16 cellular contexts compared by ENCODE assay signal in the genomic region with DNA sequence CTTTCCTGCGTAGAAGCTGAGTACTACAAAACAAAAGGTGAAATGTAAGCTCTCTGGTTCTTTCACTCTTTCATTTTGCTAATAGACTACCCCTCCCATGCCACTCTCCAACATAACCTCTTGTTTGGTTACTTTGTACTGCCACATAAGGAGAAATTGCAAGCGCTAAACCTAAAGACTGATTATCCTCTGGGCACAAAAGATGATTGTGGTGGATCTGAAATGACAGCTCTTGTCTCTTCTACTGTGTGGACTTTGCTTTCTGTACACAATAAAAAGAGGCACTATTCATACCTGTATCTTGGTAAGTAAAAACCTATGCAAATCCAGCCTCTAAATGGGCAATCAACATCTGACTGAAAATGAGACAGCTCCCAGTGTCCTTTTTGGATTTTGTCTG. TPM values are rescaled to one million over a fixed set of nuclear protein-coding genes. Genes with fewer than 3 reads are reported as not detected.
DNase-seq lines count a peak whose midpoint lies in the region; ATAC-seq, FAIRE-seq and TF ChIP-seq lines count a peak whose summit lies in the region.
"Had no signal": no experiment of that assay in that cellular context is flagged by ENCODE, and none has a peak within 500 bp of the region (broad histone marks: within the 10 kb centered on the region; RNA-seq: fewer than 3 reads in every experiment).

No MANE protein-coding gene starts in this region.

- no peaks in the 10 kb centered on the region for H3K9me3 ChIP-seq in hepatocyte (ENCODE audit: low read depth)

- no peaks in the 10 kb centered on the region for H3K27me3 ChIP-seq in hepatocyte

- TF ChIP-seq CTCF in 22Rv1 (IDR thresholded peaks at IDR 0.05): no peak
- no peak for TF ChIP-seq CTCF in hepatocyte (IDR thresholded peaks at IDR 0.05; ENCODE audit: poor library complexity)

- peak overlapping the region; percentile 25 for H3K27ac ChIP-seq in 22Rv1
- H3K27ac ChIP-seq in hepatocyte: no peak overlapping the region

- no peak for ATAC-seq in HG02973 (IDR thresholded peaks at IDR 0.05; ENCODE audit: unreplicated experiment)
- ATAC-seq: activated CD4-positive, alpha-beta T cell treated with anti-CD3 and anti-CD28 coated beads for 36 hours had no signal

- no peaks in the 10 kb centered on the region for H4K20me1 ChIP-seq in hepatocyte (ENCODE audit: insufficient read depth, poor library complexity, severe bottlenecking)

- no peak overlapping the region for H2AFZ ChIP-seq in hepatocyte

- H3K9me2 ChIP-seq in hepatocyte (replicated peaks; ENCODE audit: insufficient read depth): no peaks in the 10 kb centered on the region

- H3K4me1 ChIP-seq in hepatocyte (ENCODE audit: insufficient read depth): peaks cover 9% of the 10 kb centered on the region

- DNase-seq in GM19239 (ENCODE audit: insufficient read length, low spot score) (no peak), NCI-H526 (lab: John Stamatoyannopoulos, UW) (peak; percentile 84 to 91), hepatocyte (ENCODE audit: low spot score) (no peak), KG1 (lab: John Stamatoyannopoulos, UW) (no peak), CD1c-positive myeloid dendritic cell (ENCODE audit: extremely low spot score) (no peak), Ammon's horn (ENCODE audit: low spot score) (no peak)
- DNase-seq: activated CD4-positive, alpha-beta T cell treated with anti-CD3 and anti-CD28 coated beads for 36 hours; activated CD8-positive, alpha-beta memory T cell treated with anti-CD3 and anti-CD28 coated beads, Interleukin-2, amount 50 U/mL, for 48 hours; Calu3; effector CD4-positive, alpha-beta T cell; HFFc6; NCI-H1694 treated with DMSO at 0.1 percent for 48 hours; SHP77; T-helper 2 cell had no signal

- H3K79me2 ChIP-seq in hepatocyte: peaks cover 17% of the 10 kb centered on the region

- no peak overlapping the region for H3K4me3 ChIP-seq in hepatocyte

- 74% methylated on average over 2 of the region's 2 CpGs for WGBS in hepatocyte (ENCODE audit: low lambda C conversion rate, missing lambda C conversion rate)

- no peaks in the 10 kb centered on the region for H3K36me3 ChIP-seq in hepatocyte (replicated peaks; ENCODE audit: insufficient read depth, low read depth)

- peak; percentile 61 for FAIRE-seq in GM19239 (lab: Jason Lieb, UNC)

- H3K4me2 ChIP-seq in hepatocyte: peak overlapping the region; percentile 19

RNA-seq across cellular contexts. Expression of gene MBNL3, which starts 5.3 kb away (rescaled TPM):
- total RNA-seq in hepatocyte: 73.8 and 90.5 TPM in 2 replicates
- polyA plus RNA-seq in hepatocyte: 9.6 and 11.6 TPM in 2 replicates

Comparison
In these comparisons a context has a peak if more than half of its experiments do, and no peak if none do; other contexts are left out.
1. DNase-seq: peak in NCI-H526 (2 of 2); none in GM19239 (single experiment), hepatocyte (single experiment), KG1 (single experiment), CD1c-positive myeloid dendritic cell (single experiment) and Ammon's horn (single experiment).